Comparison of ENCODE assay signal across 2 cellular contexts in the genomic region with DNA sequence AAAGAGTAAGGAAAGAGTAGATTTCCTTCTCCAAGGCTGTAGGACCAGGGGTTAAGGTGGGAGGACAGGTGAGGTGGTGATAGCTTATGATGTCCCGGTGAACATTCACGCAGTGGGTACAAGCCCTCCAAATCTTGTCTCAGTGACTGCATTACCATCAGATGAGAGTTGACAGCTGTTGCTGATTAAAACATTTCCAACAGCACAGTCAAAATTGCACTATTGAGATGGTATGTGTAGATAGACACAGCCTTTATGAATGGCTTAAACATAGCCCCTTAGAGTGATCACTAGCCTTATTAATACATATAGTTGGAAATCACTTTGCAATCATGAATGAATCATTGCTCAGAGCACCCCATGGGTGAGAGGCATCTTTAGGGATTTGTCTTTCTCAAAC.
TF ChIP-seq lines count a peak whose summit lies in the region.

No MANE protein-coding gene starts in this region.

TF ChIP-seq in SK-N-SH, 30 proteins besides CTCF, POLR2A, EP300 and RAD21 (continued from another document):
- TF ChIP-seq NRF1 (IDR thresholded peaks at IDR 0.05; ENCODE audit: low read depth, low read length) (no peak), FOSL2 (IDR thresholded peaks at IDR 0.05; ENCODE audit: borderline replicate concordance, low read depth) (no peak)

TF ChIP-seq in SK-N-SH treated with all-trans-retinoic acid at 6 μM for 48 hours, 23 proteins besides CTCF, POLR2A, EP300 and RAD21:
- TF ChIP-seq, protein P1, sequence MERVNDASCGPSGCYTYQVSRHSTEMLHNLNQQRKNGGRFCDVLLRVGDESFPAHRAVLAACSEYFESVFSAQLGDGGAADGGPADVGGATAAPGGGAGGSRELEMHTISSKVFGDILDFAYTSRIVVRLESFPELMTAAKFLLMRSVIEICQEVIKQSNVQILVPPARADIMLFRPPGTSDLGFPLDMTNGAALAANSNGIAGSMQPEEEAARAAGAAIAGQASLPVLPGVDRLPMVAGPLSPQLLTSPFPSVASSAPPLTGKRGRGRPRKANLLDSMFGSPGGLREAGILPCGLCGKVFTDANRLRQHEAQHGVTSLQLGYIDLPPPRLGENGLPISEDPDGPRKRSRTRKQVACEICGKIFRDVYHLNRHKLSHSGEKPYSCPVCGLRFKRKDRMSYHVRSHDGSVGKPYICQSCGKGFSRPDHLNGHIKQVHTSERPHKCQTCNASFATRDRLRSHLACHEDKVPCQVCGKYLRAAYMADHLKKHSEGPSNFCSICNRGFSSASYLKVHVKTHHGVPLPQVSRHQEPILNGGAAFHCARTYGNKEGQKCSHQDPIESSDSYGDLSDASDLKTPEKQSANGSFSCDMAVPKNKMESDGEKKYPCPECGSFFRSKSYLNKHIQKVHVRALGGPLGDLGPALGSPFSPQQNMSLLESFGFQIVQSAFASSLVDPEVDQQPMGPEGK (CRISPR knock-in tag; IDR thresholded peaks at IDR 0.05; ENCODE audit: borderline replicate concordance): no peak
- TF ChIP-seq ESRRG (CRISPR knock-in tag; IDR thresholded peaks at IDR 0.05): no peak
- no peak for TF ChIP-seq TCF4 (CRISPR knock-in tag; IDR thresholded peaks at IDR 0.05; ENCODE audit: borderline replicate concordance)
- TF ChIP-seq ZNF565 (CRISPR knock-in tag; conservative IDR thresholded peaks at IDR 0.05; ENCODE audit: low read depth): no peak
- no peak for TF ChIP-seq ZFP30 (CRISPR knock-in tag; IDR thresholded peaks at IDR 0.05)
- TF ChIP-seq, protein P2, sequence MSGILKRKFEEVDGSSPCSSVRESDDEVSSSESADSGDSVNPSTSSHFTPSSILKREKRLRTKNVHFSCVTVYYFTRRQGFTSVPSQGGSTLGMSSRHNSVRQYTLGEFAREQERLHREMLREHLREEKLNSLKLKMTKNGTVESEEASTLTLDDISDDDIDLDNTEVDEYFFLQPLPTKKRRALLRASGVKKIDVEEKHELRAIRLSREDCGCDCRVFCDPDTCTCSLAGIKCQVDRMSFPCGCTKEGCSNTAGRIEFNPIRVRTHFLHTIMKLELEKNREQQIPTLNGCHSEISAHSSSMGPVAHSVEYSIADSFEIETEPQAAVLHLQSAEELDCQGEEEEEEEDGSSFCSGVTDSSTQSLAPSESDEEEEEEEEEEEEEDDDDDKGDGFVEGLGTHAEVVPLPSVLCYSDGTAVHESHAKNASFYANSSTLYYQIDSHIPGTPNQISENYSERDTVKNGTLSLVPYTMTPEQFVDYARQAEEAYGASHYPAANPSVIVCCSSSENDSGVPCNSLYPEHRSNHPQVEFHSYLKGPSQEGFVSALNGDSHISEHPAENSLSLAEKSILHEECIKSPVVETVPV (CRISPR knock-in tag; IDR thresholded peaks at IDR 0.05): no peak
- TF ChIP-seq ARNTL (CRISPR knock-in tag; IDR thresholded peaks at IDR 0.05; ENCODE audit: borderline replicate concordance, low read depth): no peak
- TF ChIP-seq ZNF70 (CRISPR knock-in tag; IDR thresholded peaks at IDR 0.05): no peak
TF ChIP-seq in SK-N-SH treated with all-trans-retinoic acid at 6 μM for 48 hours: peak in this region for 0.
